ENCODE assay signal across 14 cellular contexts in the genomic region with DNA sequence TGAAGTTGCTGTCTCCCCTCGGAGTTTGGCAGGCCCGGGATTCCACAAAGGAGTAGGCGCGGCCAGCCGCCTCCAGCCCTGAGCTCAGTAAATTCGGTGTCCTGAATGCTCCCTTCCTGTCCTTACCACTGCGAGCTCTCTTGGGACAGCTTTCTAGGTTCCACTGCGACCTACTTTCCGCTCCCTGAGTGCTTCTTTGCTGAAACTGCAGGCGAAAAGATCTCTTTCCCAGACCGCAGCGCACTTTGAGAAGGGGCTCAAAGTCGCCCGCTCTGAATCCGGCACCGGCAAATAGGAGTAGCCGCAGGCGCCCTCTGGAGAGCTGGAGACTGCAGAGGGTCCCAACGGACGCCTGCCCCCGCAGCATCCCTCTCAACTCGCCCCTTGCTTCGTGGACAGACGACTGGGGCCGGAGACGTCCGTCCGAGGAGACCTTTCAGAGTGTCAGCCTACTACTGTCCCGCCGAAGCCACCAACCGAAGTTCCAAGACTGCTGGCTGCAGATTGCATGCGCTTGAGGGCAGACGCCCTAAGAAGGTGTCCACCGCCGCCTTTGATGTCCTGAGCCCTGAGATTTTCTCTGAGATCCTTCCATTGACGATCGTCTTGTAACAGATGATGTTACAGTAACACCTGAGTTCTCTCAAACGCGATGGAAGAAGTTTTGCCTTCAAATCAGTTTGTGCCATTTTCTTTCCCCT.
DNase-seq lines count a peak whose midpoint lies in the region; ATAC-seq and TF ChIP-seq lines count a peak whose summit lies in the region.
"Had no signal": no experiment of that assay in that cellular context is flagged by ENCODE, and none has a peak within 500 bp of the region (broad histone marks: within the 10 kb centered on the region; RNA-seq: fewer than 3 reads in every experiment).

No MANE protein-coding gene starts in this region.

- in situ Hi-C loops in Panc1 (cut with HindIII; ENCODE audit: low pct_unique_long_range_greater_than_20kb, low sequenced_read_pairs), result no loop called here

- no TSS peak for BruUV-seq in Panc1 (replicated peaks; lab: Mats Ljungman, UMichigan)

- 0 out of 2 replicates have a peak, but pooled peaks cover 5% of the 10 kb centered on the region for H3K4me1 ChIP-seq in Panc1 (ENCODE audit: control insufficient read depth, insufficient read depth, low read length)

- H3K36me3 Mint-ChIP-seq in nephron (ENCODE audit: low read depth), result no peaks in the 10 kb centered on the region
- H3K36me3 Mint-ChIP-seq: activated CD8-positive, alpha-beta memory T cell treated with anti-CD3 and anti-CD28 coated beads, Interleukin-2, amount 10 ng/mL, durations not matched to agents 7 days and 5 days had no signal

- peak; percentile 86 for ATAC-seq in Panc1
- ATAC-seq: activated CD8-positive, alpha-beta memory T cell treated with anti-CD3 and anti-CD28 coated beads, Interleukin-2, amount 10 ng/mL, durations not matched to agents 7 days and 5 days had no signal

- CTCF ChIA-PET in AG04449 (lab: Yijun Ruan, JAX), result interaction anchor here (1.2 to 1.7 kb wide), 2 partner anchors 32 to 76 kb away, joined by 3 to 6 read pairs; no protein-coding TSS in a partner anchor
- CTCF ChIA-PET in Panc1 (lab: Charles Lee), result interaction anchor here (1.0 kb wide), 1 partner anchor 97 kb away, joined by 4 read pairs; no protein-coding TSS in a partner anchor

- H3K27ac Mint-ChIP-seq in nephron, result no peak overlapping the region
- H3K27ac Mint-ChIP-seq: activated CD8-positive, alpha-beta memory T cell treated with anti-CD3 and anti-CD28 coated beads, Interleukin-2, amount 10 ng/mL, durations not matched to agents 7 days and 5 days had no signal

- H3K27ac ChIP-seq in Panc1 (ENCODE audit: low read length), result peak overlapping the region; percentile 89

- peak overlapping the region; percentile 54 to 69 (median 64) for H3K4me3 Mint-ChIP-seq in nephron
- H3K4me3 Mint-ChIP-seq: activated CD8-positive, alpha-beta memory T cell treated with anti-CD3 and anti-CD28 coated beads, Interleukin-2, amount 10 ng/mL, durations not matched to agents 7 days and 5 days had no signal

- intact Hi-C loops in Panc1 (cut with micrococcal nuclease; ENCODE audit: unreplicated experiment), result no loop called here

- no peak for DNase-seq in AG04449 (ENCODE audit: low read depth, low spot score)
- peak; percentile 24 for DNase-seq in Panc1 (ENCODE audit: low read depth, low spot score)
- DNase-seq in fibroblast of mammary gland (ENCODE audit: low read depth), result no peak
- DNase-seq in medulla oblongata (ENCODE audit: extremely low spot score), result no peak
- no peak for DNase-seq in HuH-7 (ENCODE audit: low spot score)
- DNase-seq in T-helper 1 cell, result no peak
- DNase-seq in NCI-H510A (lab: John Stamatoyannopoulos, UW), result no peak
- DNase-seq: activated CD8-positive, alpha-beta memory T cell treated with anti-CD3 and anti-CD28 coated beads, Interleukin-2, amount 10 ng/mL, durations not matched to agents 7 days and 5 days; AML-193; foreskin melanocyte; KG1; stimulated activated CD8-positive, alpha-beta memory T cell treated with anti-CD3 and anti-CD28 coated beads, Interleukin-4, amount 100 ng/mL, for 48 hours; T-helper 2 cell had no signal

- POLR2A ChIA-PET in AG04449 (lab: Yijun Ruan, JAX), result interaction anchor here (0.6 kb wide), 1 partner anchor 50 kb away, joined by 3 read pairs; no protein-coding TSS in a partner anchor
- POLR2A ChIA-PET in Panc1 (lab: Charles Lee), result no interaction called here

- no peaks in the 10 kb centered on the region for H3K36me3 ChIP-seq in Panc1 (ENCODE audit: control insufficient read depth, insufficient read depth, low read length)

- H3K27me3 Mint-ChIP-seq in nephron (ENCODE audit: low read depth), result peaks cover 37% of the 10 kb centered on the region

- H3K4me1 Mint-ChIP-seq in nephron, result no peaks in the 10 kb centered on the region

- H3K4me3 ChIP-seq in AG04449 (ENCODE audit: low read depth, low read length), result peak overlapping the region; percentile 38
- peak overlapping the region; percentile 48 to 72 for H3K4me3 ChIP-seq in Panc1 (ENCODE audit: low read depth in 2 of 2, low read length in 2 of 2)
- H3K4me3 ChIP-seq in fibroblast of mammary gland (ENCODE audit: control insufficient read depth, low read depth, low read length), result peak overlapping the region; percentile 31

- no peaks in the 10 kb centered on the region for H3K27me3 ChIP-seq in Panc1 (ENCODE audit: control insufficient read depth, insufficient read depth, low read length)

- no peaks in the 10 kb centered on the region for H3K9me3 ChIP-seq in Panc1 (ENCODE audit: control insufficient read depth, insufficient read depth, low read depth, low read length)

- TF ChIP-seq CTCF in AG04449 (IDR thresholded peaks at IDR 0.05; ENCODE audit: insufficient read depth, low read length, missing control alignments) (no peak), Panc1 (IDR thresholded peaks at IDR 0.05) (no peak), fibroblast of mammary gland (conservative IDR thresholded peaks at IDR 0.05; ENCODE audit: control insufficient read depth, insufficient read depth, low read depth, low read length) (no peak), nephron (IDR thresholded peaks at IDR 0.05; ENCODE audit: unreplicated experiment in 3 of 3) (no peak)

- no peaks in the 10 kb centered on the region for H3K9me3 Mint-ChIP-seq in nephron
